In genomic region chr11:32149748-32150147, GRCh38 we compare ENCODE assay signal across 24 cellular contexts.
"Had no signal": no experiment of that assay in that cellular context is flagged by ENCODE, and none has a peak within 500 bp of the region (broad histone marks: within the 10 kb centered on the region; RNA-seq: fewer than 3 reads in every experiment).

No MANE protein-coding gene starts in this region.

- DNase-seq: cortex of kidney; dorsolateral prefrontal cortex; effector CD4-positive, alpha-beta T cell; foreskin fibroblast; gastrocnemius medialis; kidney; natural killer cell; right lobe of liver; small intestine; stimulated activated CD4-positive, alpha-beta T cell treated with anti-CD3 and anti-CD28 coated beads, Interleukin-15, amount 100 ng/mL, for 24 hours; stimulated activated CD4-positive, alpha-beta T cell treated with anti-CD3 and anti-CD28 coated beads, Interleukin-2, amount 100 ng/mL, for 48 hours; stimulated activated naive B cell treated with anti-CD40 and anti-IgM and Interleukin-4, amounts not matched to agents 10 μg/mL and 1 μg/mL and 100 μg/mL, for 72 hours; upper lobe of right lung; uterus had no signal

- H3K4me3 Mint-ChIP-seq: memory B cell; natural killer cell; neural crest cell; stimulated activated naive B cell treated with anti-CD40 and anti-IgM and Interleukin-4, amounts not matched to agents 10 μg/mL and 1 μg/mL and 100 μg/mL, for 72 hours; stimulated activated naive CD8-positive, alpha-beta T cell treated with anti-CD3 and anti-CD28 coated beads, Interleukin-15, Interleukin-2, amounts not matched to agents 100 ng/mL and 50 ng/mL, for 24 hours had no signal

- H3K4me1 Mint-ChIP-seq: memory B cell; neural crest cell; stimulated activated naive B cell treated with anti-CD40 and anti-IgM and Interleukin-4, amounts not matched to agents 10 μg/mL and 1 μg/mL and 100 μg/mL, for 72 hours had no signal

- H3K9ac ChIP-seq: parathyroid adenoma had no signal

- H3K27ac ChIP-seq: dorsolateral prefrontal cortex, gastrocnemius medialis, neutrophil, parathyroid adenoma, right lobe of liver, thoracic aorta, tibial nerve, upper lobe of right lung, uterus had no signal

- H3K79me2 ChIP-seq: parathyroid adenoma had no signal

- ATAC-seq: gastrocnemius medialis; left lobe of liver; natural killer cell; right lobe of liver; stimulated activated naive B cell treated with anti-CD40 and anti-IgM and Interleukin-4, amounts not matched to agents 10 μg/mL and 1 μg/mL and 100 μg/mL, for 72 hours; upper lobe of right lung had no signal

- H3K36me3 Mint-ChIP-seq: memory B cell; natural killer cell; stimulated activated naive B cell treated with anti-CD40 and anti-IgM and Interleukin-4, amounts not matched to agents 10 μg/mL and 1 μg/mL and 100 μg/mL, for 72 hours had no signal

- H3K36me3 ChIP-seq: gastrocnemius medialis, neutrophil, right lobe of liver, thoracic aorta, tibial nerve, upper lobe of right lung, uterus had no signal

- H3K9me3 ChIP-seq: gastrocnemius medialis, neutrophil, right lobe of liver, thoracic aorta, tibial nerve, upper lobe of right lung, uterus had no signal

- H3K4me1 ChIP-seq: right lobe of liver, tibial nerve, upper lobe of right lung, uterus had no signal

- H3K4me3 ChIP-seq: dorsolateral prefrontal cortex, gastrocnemius medialis, lung, right lobe of liver, thoracic aorta, tibial nerve, upper lobe of right lung, uterus had no signal

- H3K27ac Mint-ChIP-seq: memory B cell; natural killer cell; progenitor cell of endocrine pancreas; stimulated activated naive B cell treated with anti-CD40 and anti-IgM and Interleukin-4, amounts not matched to agents 10 μg/mL and 1 μg/mL and 100 μg/mL, for 72 hours; stimulated activated naive CD8-positive, alpha-beta T cell treated with anti-CD3 and anti-CD28 coated beads, Interleukin-15, Interleukin-2, amounts not matched to agents 100 ng/mL and 50 ng/mL, for 24 hours had no signal

- H3K27me3 ChIP-seq: gastrocnemius medialis, neutrophil, right lobe of liver, upper lobe of right lung, uterus had no signal

- H2AFZ ChIP-seq: parathyroid adenoma had no signal

- H3K9me3 Mint-ChIP-seq: memory B cell; neural crest cell; stimulated activated naive CD8-positive, alpha-beta T cell treated with anti-CD3 and anti-CD28 coated beads, Interleukin-15, Interleukin-2, amounts not matched to agents 100 ng/mL and 50 ng/mL, for 24 hours had no signal
